ENCODE assay signal across 21 cellular contexts in genomic region chr2:20229322-20230201, GRCh38. TPM values are rescaled to one million over a fixed set of nuclear protein-coding genes. Genes with fewer than 3 reads are reported as not detected.
DNase-seq lines count a peak whose midpoint lies in the region; ATAC-seq, FAIRE-seq and TF ChIP-seq lines count a peak whose summit lies in the region.
"Had no signal": no experiment of that assay in that cellular context is flagged by ENCODE, and none has a peak within 500 bp of the region (broad histone marks: within the 10 kb centered on the region; RNA-seq: fewer than 3 reads in every experiment).

No MANE protein-coding gene starts in this region.

- no peak for TF ChIP-seq CTCF in K562 (IDR thresholded peaks at IDR 0.05 in 2 of 3, conservative IDR thresholded peaks at IDR 0.05 in 1 of 3; ENCODE audit: insufficient read depth in 2 of 3, low read depth in 1 of 3, low read length in 3 of 3)
- TF ChIP-seq CTCF in fibroblast of villous mesenchyme (IDR thresholded peaks at IDR 0.05; ENCODE audit: insufficient read depth, low read depth, low read length) = no peak
- no peak for TF ChIP-seq CTCF in endothelial cell (IDR thresholded peaks at IDR 0.05; ENCODE audit: unreplicated experiment)

- no TSS peak for BruUV-seq in K562 (replicated peaks; lab: Mats Ljungman, UMichigan)

- no peak for TF ChIP-seq RAD21 in K562 (CRISPR knock-in tag; conservative IDR thresholded peaks at IDR 0.05 in 1 of 2, IDR thresholded peaks at IDR 0.05 in 1 of 2)

- ATAC-seq in K562 (no peak), HG03354 (IDR thresholded peaks at IDR 0.05; ENCODE audit: poor library complexity, severe bottlenecking, unreplicated experiment) (no peak)
- ATAC-seq: activated CD4-positive, CD25-positive, alpha-beta regulatory T cell treated with anti-CD3 and anti-CD28 coated beads, Interleukin-2, amount 50 U/mL, for 24 hours; activated CD8-positive, alpha-beta T cell treated with anti-CD3 and anti-CD28 coated beads, Interleukin-2, amount 10 ng/mL, durations not matched to agents 7 days and 5 days had no signal

- CTCF ChIA-PET in K562 (lab: Yijun Ruan, JAX; ENCODE audit: low intra/inter-chr PET ratio) = no interaction called here

- in situ Hi-C loops in K562 (cut with MboI) = loop anchor here (10.0 kb wide), 1 partner anchor 95 kb away; no protein-coding TSS in a partner anchor

- DNase-seq in AG08396 (ENCODE audit: low spot score) (peak; percentile 63), GM04503 (ENCODE audit: low read depth) (peak; percentile 64), K562 (ENCODE audit: extremely low read depth in 1 of 4, low spot score in 3 of 4) (peak in 1 of 4 experiments; percentile 5), fibroblast of villous mesenchyme (ENCODE audit: low read depth) (peak; percentile 30), endothelial cell (ENCODE audit: low spot score) (no peak), islet precursor cell (no peak), NCI-H1092 treated with DMSO at 0.1 percent for 48 hours (lab: John Stamatoyannopoulos, UW) (no peak)
- DNase-seq: ACHN; activated CD8-positive, alpha-beta T cell treated with anti-CD3 and anti-CD28 coated beads, Interleukin-2, amount 10 ng/mL, durations not matched to agents 7 days and 5 days; activated naive CD8-positive, alpha-beta T cell treated with anti-CD3 and anti-CD28 coated beads for 36 hours; NCI-H1436; NCI-H2171; PC-9; T1000 had no signal

- H3K79me2 ChIP-seq in K562 (ENCODE audit: control insufficient read depth, insufficient read depth, low read length) = no peaks in the 10 kb centered on the region

- POLR2A ChIA-PET in K562 (lab: Yijun Ruan, JAX) = no interaction called here

- H3K36me3 Mint-ChIP-seq in endothelial cell (ENCODE audit: low read depth, unreplicated experiment) = no peaks in the 10 kb centered on the region
- H3K36me3 Mint-ChIP-seq: activated naive CD8-positive, alpha-beta T cell treated with anti-CD3 and anti-CD28 coated beads for 36 hours had no signal

- H3K9me3 Mint-ChIP-seq in endothelial cell (ENCODE audit: unreplicated experiment) = no peaks in the 10 kb centered on the region
- H3K9me3 Mint-ChIP-seq: activated naive CD8-positive, alpha-beta T cell treated with anti-CD3 and anti-CD28 coated beads for 36 hours; dendritic cell treated with granulocyte-macrophage colony-stimulating factor and Interleukin-4, amounts not matched to agents 40 ng/mL and 50 ng/mL, for 4 days had no signal

- no peaks in the 10 kb centered on the region for H3K36me3 ChIP-seq in K562 (ENCODE audit: control insufficient read depth, insufficient read depth, low read length)
- H3K36me3 ChIP-seq: neutrophil, right atrium auricular region, suprapubic skin had no signal

- no peaks in the 10 kb centered on the region for H3K9me3 ChIP-seq in K562 (replicated peaks; ENCODE audit: control insufficient read depth, insufficient read depth, low read depth, low read length)
- H3K9me3 ChIP-seq: neutrophil, right atrium auricular region, suprapubic skin had no signal

- no peak for TF ChIP-seq EP300 in K562 (IDR thresholded peaks at IDR 0.05; ENCODE audit: low read length)

- no peaks in the 10 kb centered on the region for H3K9me1 ChIP-seq in K562 (ENCODE audit: control insufficient read depth, insufficient read depth, low read length)

- peaks cover 2 to 38% of the 10 kb centered on the region in 2 experiments; a peak in 3 of 5 replicates for H3K27me3 ChIP-seq in K562 (ENCODE audit: control insufficient read depth in 2 of 2, insufficient read depth in 2 of 2, low read length in 2 of 2)
- H3K27me3 ChIP-seq: right atrium auricular region had no signal

- peaks cover 10% of the 10 kb centered on the region for H3K4me1 Mint-ChIP-seq in endothelial cell (ENCODE audit: unreplicated experiment)

- intact Hi-C loops in K562 (cut with micrococcal nuclease) = loop anchor here (5.0 kb wide), 1 partner anchor 272 kb away; no protein-coding TSS in a partner anchor

- H3K4me3 ChIP-seq in K562 = no peak overlapping the region
- H3K4me3 ChIP-seq in fibroblast of villous mesenchyme (ENCODE audit: low read depth, low read length) = no peak overlapping the region
- H3K4me3 ChIP-seq: PC-9, right atrium auricular region, SK-N-MC, suprapubic skin had no signal

- H3K27ac Mint-ChIP-seq in endothelial cell (ENCODE audit: unreplicated experiment) = no peak overlapping the region
- H3K27ac Mint-ChIP-seq: activated CD8-positive, alpha-beta T cell treated with anti-CD3 and anti-CD28 coated beads, Interleukin-2, amount 10 ng/mL, durations not matched to agents 7 days and 5 days; activated naive CD8-positive, alpha-beta T cell treated with anti-CD3 and anti-CD28 coated beads for 36 hours; dendritic cell treated with granulocyte-macrophage colony-stimulating factor and Interleukin-4, amounts not matched to agents 40 ng/mL and 50 ng/mL, for 4 days had no signal

- no peak overlapping the region for H3K4me2 ChIP-seq in K562 (ENCODE audit: insufficient read depth, low read length)
- H3K4me2 ChIP-seq: PC-9 had no signal

- no peak overlapping the region for H3K27ac ChIP-seq in K562 (ENCODE audit: extremely low read depth, low read depth, low read length)
- H3K27ac ChIP-seq: neutrophil, right atrium auricular region, SK-N-MC, suprapubic skin had no signal

- H3K4me3 Mint-ChIP-seq in endothelial cell (ENCODE audit: unreplicated experiment) = no peak overlapping the region
- H3K4me3 Mint-ChIP-seq: activated CD8-positive, alpha-beta T cell treated with anti-CD3 and anti-CD28 coated beads, Interleukin-2, amount 10 ng/mL, durations not matched to agents 7 days and 5 days; activated naive CD8-positive, alpha-beta T cell treated with anti-CD3 and anti-CD28 coated beads for 36 hours; dendritic cell treated with granulocyte-macrophage colony-stimulating factor and Interleukin-4, amounts not matched to agents 40 ng/mL and 50 ng/mL, for 4 days had no signal

- H4K20me1 ChIP-seq in K562 (replicated peaks; ENCODE audit: control insufficient read depth, insufficient read depth, low read length) = no peaks in the 10 kb centered on the region

- peaks cover 2% of the 10 kb centered on the region for H3K27me3 Mint-ChIP-seq in endothelial cell (ENCODE audit: unreplicated experiment)

- WGBS in K562 (ENCODE audit: insufficient coverage, low coverage, missing lambda C conversion rate) = 17% methylated on average over 10 of the region's 11 CpGs

- no peak for TF ChIP-seq POLR2A in K562 (conservative IDR thresholded peaks at IDR 0.05)

- no peak for FAIRE-seq in K562 (lab: Jason Lieb, UNC)

- H3K4me1 ChIP-seq in K562 (replicated peaks in 1 of 2; ENCODE audit: control insufficient read depth in 2 of 2, insufficient read depth in 2 of 2, low read length in 2 of 2) = peaks cover 0 to 14% of the 10 kb centered on the region in 2 experiments; a peak in 2 of 5 replicates

- no peak overlapping the region for H2AFZ ChIP-seq in K562 (ENCODE audit: low read depth, low read length)
- H2AFZ ChIP-seq: PC-9 had no signal

- H3K9ac ChIP-seq in K562 (ENCODE audit: insufficient read depth in 1 of 2, low read depth in 2 of 2, low read length in 2 of 2) = no peak overlapping the region

TF ChIP-seq in K562, 482 proteins besides CTCF, POLR2A, EP300 and RAD21 (continues in another document):
- TF ChIP-seq, protein P1, sequence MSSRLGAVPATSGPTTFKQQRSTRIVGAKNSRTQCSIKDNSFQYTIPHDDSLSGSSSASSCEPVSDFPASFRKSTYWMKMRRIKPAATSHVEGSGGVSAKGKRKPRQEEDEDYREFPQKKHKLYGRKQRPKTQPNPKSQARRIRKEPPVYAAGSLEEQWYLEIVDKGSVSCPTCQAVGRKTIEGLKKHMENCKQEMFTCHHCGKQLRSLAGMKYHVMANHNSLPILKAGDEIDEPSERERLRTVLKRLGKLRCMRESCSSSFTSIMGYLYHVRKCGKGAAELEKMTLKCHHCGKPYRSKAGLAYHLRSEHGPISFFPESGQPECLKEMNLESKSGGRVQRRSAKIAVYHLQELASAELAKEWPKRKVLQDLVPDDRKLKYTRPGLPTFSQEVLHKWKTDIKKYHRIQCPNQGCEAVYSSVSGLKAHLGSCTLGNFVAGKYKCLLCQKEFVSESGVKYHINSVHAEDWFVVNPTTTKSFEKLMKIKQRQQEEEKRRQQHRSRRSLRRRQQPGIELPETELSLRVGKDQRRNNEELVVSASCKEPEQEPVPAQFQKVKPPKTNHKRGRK (tag; IDR thresholded peaks at IDR 0.05) = peak; percentile 94
- TF ChIP-seq, protein P2, sequence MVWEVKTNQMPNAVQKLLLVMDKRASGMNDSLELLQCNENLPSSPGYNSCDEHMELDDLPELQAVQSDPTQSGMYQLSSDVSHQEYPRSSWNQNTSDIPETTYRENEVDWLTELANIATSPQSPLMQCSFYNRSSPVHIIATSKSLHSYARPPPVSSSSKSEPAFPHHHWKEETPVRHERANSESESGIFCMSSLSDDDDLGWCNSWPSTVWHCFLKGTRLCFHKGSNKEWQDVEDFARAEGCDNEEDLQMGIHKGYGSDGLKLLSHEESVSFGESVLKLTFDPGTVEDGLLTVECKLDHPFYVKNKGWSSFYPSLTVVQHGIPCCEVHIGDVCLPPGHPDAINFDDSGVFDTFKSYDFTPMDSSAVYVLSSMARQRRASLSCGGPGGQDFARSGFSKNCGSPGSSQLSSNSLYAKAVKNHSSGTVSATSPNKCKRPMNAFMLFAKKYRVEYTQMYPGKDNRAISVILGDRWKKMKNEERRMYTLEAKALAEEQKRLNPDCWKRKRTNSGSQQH (CRISPR knock-in tag; IDR thresholded peaks at IDR 0.05) = 0 out of 2 replicates have a peak, but pooled peaks have one; percentile 23
- TF ChIP-seq ZNF79 (CRISPR knock-in tag; IDR thresholded peaks at IDR 0.05; ENCODE audit: low read depth) = no peak
- TF ChIP-seq ZKSCAN3 (CRISPR knock-in tag; IDR thresholded peaks at IDR 0.05) = no peak
- TF ChIP-seq OTX1 (CRISPR knock-in tag; IDR thresholded peaks at IDR 0.05) = 0 out of 2 replicates have a peak, but pooled peaks have one; percentile 27

RNA-seq across cellular contexts. Expression of gene SDC1, which starts 4.6 kb away (rescaled TPM):
- 0.28 and 0.90 TPM in 2 replicates for total RNA-seq in K562 (2011; cell fraction: chromatin; rRNA removed; ENCODE audit: low replicate concordance)
- total RNA-seq in K562 (2011; cell fraction: nucleolus; rRNA removed) = 0.39 and 1.3 TPM in 2 replicates
- total RNA-seq in K562 (2011; cell fraction: nucleoplasm; rRNA removed) = 0.37 and 0.46 TPM in 2 replicates
- total RNA-seq in K562 (2014; rRNA removed) = 1.5 and 1.7 TPM in 2 replicates
- 0.35 and 0.40 TPM in 2 replicates for total RNA-seq in K562 (2014; rRNA removed; fragmentation: Illumina TruSeq; extraction: Trizol)
- 1.4 and 1.6 TPM in 2 replicates for total RNA-seq in K562 (2015; rRNA removed; fragmentation: Illumina TruSeq; extraction: Trizol)
- total RNA-seq in K562 (2021) = 2.7 TPM in 2 replicates
- polyA plus RNA-seq in K562 (2011; rRNA removed) = 0.39 and 2.7 TPM in 2 replicates
- 2.3 and 2.9 TPM in 2 replicates for polyA plus RNA-seq in K562 (2011; cell fraction: cytosol; rRNA removed)
- polyA plus RNA-seq in K562 (2011; cell fraction: nucleus; rRNA removed) = 0.34 and 2.7 TPM in 2 replicates
- 0.86 and 0.90 TPM in 2 replicates for polyA plus RNA-seq in K562 (2012)
- 0.49 and 1.2 TPM in 2 replicates for polyA plus RNA-seq in K562 (2014; fragmentation: Illumina TruSeq; extraction: Trizol)
- under 1 TPM; 0.06 to 0.14 TPM for polyA plus RNA-seq in K562 (2014; fragmentation: Nextera tagmentation; extraction: Ambion mirVana)
- 1.1 and 1.8 TPM in 2 replicates for polyA plus RNA-seq in K562 (2014; rRNA removed)
- polyA minus RNA-seq in K562 (2011; rRNA and poly(A)+ RNA removed) = 0.39 and 1.3 TPM in 2 replicates
- polyA minus RNA-seq in K562 (2011; cell fraction: cytosol; rRNA and poly(A)+ RNA removed) = 0.57 and 3.1 TPM in 2 replicates
- polyA minus RNA-seq in K562 (2011; cell fraction: nucleus; rRNA and poly(A)+ RNA removed) = 0.13 and 0.56 TPM in 2 replicates
- total RNA-seq in fibroblast of villous mesenchyme = 68.0 and 110 TPM in 2 replicates
- 3.6 TPM for total RNA-seq in endothelial cell (ENCODE audit: unreplicated experiment)
- total RNA-seq: activated CD8-positive, alpha-beta T cell treated with anti-CD3 and anti-CD28 coated beads, Interleukin-2, amount 10 ng/mL, durations not matched to agents 7 days and 5 days had no signal

Comparison
In these comparisons a context has a peak if more than half of its experiments do, and no peak if none do; other contexts are left out.
1. DNase-seq: peak in AG08396 (single experiment), GM04503 (single experiment) and fibroblast of villous mesenchyme (single experiment); none in endothelial cell (single experiment), islet precursor cell (single experiment) and NCI-H1092 treated with DMSO at 0.1 percent for 48 hours (single experiment).
2. RNA of gene SDC1, which starts 4.6 kb away (total RNA-seq): 68.0 to 110 TPM in fibroblast of villous mesenchyme; 3.6 TPM in endothelial cell (single experiment) and 0.28 to 2.7 TPM in K562; every median in the first group is over 10 times any median in the second.